Comparison of ENCODE assay signal across 29 cellular contexts in the genomic region with DNA sequence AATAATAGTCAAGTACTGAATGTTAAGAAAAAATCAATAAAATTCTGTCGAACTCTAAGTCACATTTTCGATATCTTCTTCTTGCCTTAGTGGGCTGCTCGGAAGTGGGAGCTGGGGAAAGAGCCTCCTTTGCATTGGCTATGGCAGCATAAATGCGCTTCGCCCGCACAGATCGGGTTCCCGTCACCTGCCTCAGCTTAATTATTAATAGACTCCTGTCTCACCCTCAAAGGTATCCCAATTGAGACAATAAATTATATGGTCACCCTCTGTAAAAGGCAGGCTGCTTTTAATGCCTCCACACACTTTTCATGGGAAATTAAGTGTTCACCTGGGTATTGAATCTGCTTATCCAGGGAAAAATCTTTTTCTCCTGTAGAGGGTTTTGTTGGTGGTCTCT.
"Had no signal": no experiment of that assay in that cellular context is flagged by ENCODE, and none has a peak within 500 bp of the region (broad histone marks: within the 10 kb centered on the region; RNA-seq: fewer than 3 reads in every experiment).

No MANE protein-coding gene starts in this region.

- H3K4me1 ChIP-seq: breast epithelium, foreskin keratinocyte, left lung, pancreas, prostate gland, stomach, thyroid gland, upper lobe of left lung, vagina had no signal

- H3K27ac ChIP-seq: breast epithelium, esophagus muscularis mucosa, foreskin keratinocyte, heart right ventricle, left lung, pancreas, prostate gland, sigmoid colon, stomach, thyroid gland, upper lobe of left lung, vagina had no signal

- H3K4me3 ChIP-seq: breast epithelium, esophagus muscularis mucosa, heart right ventricle, left lung, pancreas, prostate gland, sigmoid colon, smooth muscle cell, stomach, thyroid gland, upper lobe of left lung, vagina had no signal

- ATAC-seq: activated CD8-positive, alpha-beta T cell treated with anti-CD3 and anti-CD28 coated beads for 36 hours; activated naive CD4-positive, alpha-beta T cell treated with anti-CD3 and anti-CD28 coated beads, Interleukin-2, amount 50 U/mL, for 72 hours; foreskin keratinocyte; heart right ventricle; left lung; stimulated activated naive B cell treated with anti-CD40 and anti-IgM and Interleukin-4, amounts not matched to agents 10 μg/mL and 1 μg/mL and 100 μg/mL, for 72 hours; T-helper 17 cell; WTC11 had no signal

- H3K36me3 ChIP-seq: breast epithelium, esophagus muscularis mucosa, heart right ventricle, left lung, pancreas, prostate gland, sigmoid colon, stomach, thyroid gland, upper lobe of left lung, vagina had no signal

- H3K4me2 ChIP-seq: smooth muscle cell had no signal

- DNase-seq: activated CD4-positive, alpha-beta T cell treated with anti-CD3 and anti-CD28 coated beads for 1 hour; activated CD4-positive, alpha-beta T cell treated with anti-CD3 and anti-CD28 coated beads, Interleukin-2, amount 50 U/mL, for 1 hour; activated CD8-positive, alpha-beta T cell treated with anti-CD3 and anti-CD28 coated beads for 36 hours; activated naive CD4-positive, alpha-beta T cell; activated T-cell treated with anti-CD3 and anti-CD28 coated beads, Interleukin-2, amount 50 U/mL, for 48 hours; central memory CD4-positive, alpha-beta T cell; endodermal cell; foreskin keratinocyte; heart right ventricle; left lung; naive B cell; nucleus accumbens; pancreas; retina; sigmoid colon; stimulated activated CD4-positive, alpha-beta T cell treated with anti-CD3 and anti-CD28 coated beads, Interleukin-1b, Interleukin-23, amount 100 ng/mL, for 48 hours; stimulated activated naive B cell treated with anti-CD40 and anti-IgM and Interleukin-4, amounts not matched to agents 10 μg/mL and 1 μg/mL and 100 μg/mL, for 72 hours; stomach; T-helper 17 cell; T1000; thyroid gland; upper lobe of left lung had no signal

- H3K9me3 ChIP-seq: breast epithelium, pancreas, prostate gland, thyroid gland, upper lobe of left lung, vagina had no signal

- H3K27me3 ChIP-seq: breast epithelium, esophagus muscularis mucosa, foreskin keratinocyte, heart right ventricle, left lung, pancreas, sigmoid colon, thyroid gland, upper lobe of left lung, vagina had no signal
